In genomic region chr17:77266213-77266612, GRCh38 we compare ENCODE assay signal across 21 cellular contexts.
A peak's percentile ranks its signal among the peaks of the same experiment; 100 is the strongest.
DNase-seq lines count a peak whose midpoint lies in the region; ATAC-seq, FAIRE-seq and TF ChIP-seq lines count a peak whose summit lies in the region.
"Had no signal": no experiment of that assay in that cellular context is flagged by ENCODE, and none has a peak within 500 bp of the region (broad histone marks: within the 10 kb centered on the region; RNA-seq: fewer than 3 reads in every experiment).

No MANE protein-coding gene starts in this region.

- in situ Hi-C loops in ACHN (cut with HindIII; ENCODE audit: low pct_ligation_motif_present, low pct_unique_long_range_greater_than_20kb, low sequenced_read_pairs) = no loop called here

- no peak overlapping the region for H2AFZ ChIP-seq in KMS-11 (ENCODE audit: low read depth)

- ATAC-seq in A549 = peak; percentile 57 to 58; a peak in 5 of 6 replicates
- ATAC-seq in left lobe of liver = peak; percentile 19
- ATAC-seq in HG02623 (IDR thresholded peaks at IDR 0.05; ENCODE audit: unreplicated experiment) = no peak
- ATAC-seq: CD8-positive, alpha-beta T cell had no signal

- no peaks in the 10 kb centered on the region for H3K27me3 Mint-ChIP-seq in activated T-cell treated with anti-CD3 and anti-CD28 coated beads, Interleukin-2, amount 50 U/mL, for 24 hours

- H3K9me3 Mint-ChIP-seq in activated T-cell treated with anti-CD3 and anti-CD28 coated beads, Interleukin-2, amount 50 U/mL, for 24 hours = no peaks in the 10 kb centered on the region
- H3K9me3 Mint-ChIP-seq: CD8-positive, alpha-beta T cell had no signal

- H3K9me3 ChIP-seq in A549 (no peaks in the 10 kb centered on the region), stomach (no peaks in the 10 kb centered on the region)

- DNase-seq in A549 (ENCODE audit: low read depth in 1 of 2, low spot score in 1 of 2) (no peak), RWPE1 (ENCODE audit: low spot score) (no peak), left lobe of liver (ENCODE audit: low spot score) (no peak), stomach (no peak), ACHN (no peak)
- DNase-seq in activated T-cell treated with anti-CD3 and anti-CD28 coated beads, Interleukin-2, amount 50 U/mL, for 24 hours = no peak
- DNase-seq: C1 segment of cervical spinal cord; CD8-positive, alpha-beta T cell; DND-41; NCI-H1092 treated with DMSO at 0.1 percent for 48 hours; NCI-H1436 treated with DMSO at 0.1 percent for 48 hours; NCI-H1930; NCI-H345; NCI-H524; NCI-H774; SHP77 treated with DMSO at 0.1 percent for 48 hours had no signal

- intact Hi-C loops in stomach (cut with DNase I; ENCODE audit: low total_unique reads) = no loop called here

- H3K4me2 ChIP-seq in A549 (no peak overlapping the region), KMS-11 (peak overlapping the region; percentile 55; the same call in 1 of the 2 replicates)

- POLR2A ChIA-PET in A549 (lab: Yijun Ruan, JAX) = no interaction called here
- POLR2A ChIA-PET in RWPE1 (lab: Yijun Ruan, JAX; ENCODE audit: low non-redundant PET) = no interaction called here

- FAIRE-seq in A549 (lab: Jason Lieb, UNC) = no peak
- FAIRE-seq: GM12891 had no signal

- no peaks in the 10 kb centered on the region for H3K4me1 Mint-ChIP-seq in activated T-cell treated with anti-CD3 and anti-CD28 coated beads, Interleukin-2, amount 50 U/mL, for 24 hours (ENCODE audit: low read depth)

- H3K79me2 ChIP-seq in KMS-11 (ENCODE audit: insufficient read depth, low read depth) = no peaks in the 10 kb centered on the region

- no peak overlapping the region for H3K27ac Mint-ChIP-seq in activated T-cell treated with anti-CD3 and anti-CD28 coated beads, Interleukin-2, amount 50 U/mL, for 24 hours
- H3K27ac Mint-ChIP-seq: CD8-positive, alpha-beta T cell had no signal

- H3K27me3 ChIP-seq in KMS-11 (ENCODE audit: insufficient read depth, low read depth) (no peaks in the 10 kb centered on the region), stomach (no peaks in the 10 kb centered on the region)

- H3K4me1 ChIP-seq in A549 (no peaks in the 10 kb centered on the region), KMS-11 (ENCODE audit: low read depth, poor library complexity, severe bottlenecking) (peaks cover 29% of the 10 kb centered on the region), stomach (no peaks in the 10 kb centered on the region)

- CTCF ChIA-PET in A549 (lab: Yijun Ruan, JAX) (interaction anchor here (0.7 to 2.0 kb wide), 3 partner anchors 11 to 178 kb away, joined by 3 to 8 read pairs (median 4); no protein-coding TSS in a partner anchor), RWPE1 (lab: Yijun Ruan, JAX) (interaction anchor here (0.8 kb wide), 1 partner anchor 10 kb away, joined by 3 read pairs; no protein-coding TSS in a partner anchor)

- 68% methylated on average over 3 of the region's 4 CpGs for WGBS in A549 (ENCODE audit: missing lambda C conversion rate)
- WGBS in stomach, 5 donors = 81 to 90% (median 85%) methylated on average over 4 of the region's 4 CpGs

- H3K9ac ChIP-seq in KMS-11 = no peak overlapping the region

- H3K4me3 ChIP-seq in A549 (no peak overlapping the region), KMS-11 (IDR thresholded peaks at IDR 0.05; ENCODE audit: insufficient read depth, low read depth, low read length) (no peak overlapping the region), stomach (no peak overlapping the region)
- H3K4me3 ChIP-seq: SK-N-MC had no signal

- no peak overlapping the region for H3K4me3 Mint-ChIP-seq in activated T-cell treated with anti-CD3 and anti-CD28 coated beads, Interleukin-2, amount 50 U/mL, for 24 hours
- H3K4me3 Mint-ChIP-seq: CD8-positive, alpha-beta T cell had no signal

- H3K36me3 Mint-ChIP-seq in activated T-cell treated with anti-CD3 and anti-CD28 coated beads, Interleukin-2, amount 50 U/mL, for 24 hours (ENCODE audit: low read depth) = no peaks in the 10 kb centered on the region
- H3K36me3 Mint-ChIP-seq: CD8-positive, alpha-beta T cell had no signal

- no peaks in the 10 kb centered on the region for H4K20me1 ChIP-seq in KMS-11 (ENCODE audit: insufficient read depth)

- no peaks in the 10 kb centered on the region for H3K36me3 ChIP-seq in KMS-11 (ENCODE audit: insufficient read depth)
- no peaks in the 10 kb centered on the region for H3K36me3 ChIP-seq in stomach

- no peak for TF ChIP-seq EP300 in A549 (IDR thresholded peaks at IDR 0.05)
- no peak for TF ChIP-seq EP300 in stomach (IDR thresholded peaks at IDR 0.05)

- TF ChIP-seq CTCF in A549 (IDR thresholded peaks at IDR 0.05) = no peak
- TF ChIP-seq CTCF in KMS-11 (conservative IDR thresholded peaks at IDR 0.05; ENCODE audit: low read depth, low read length) = no peak
- TF ChIP-seq CTCF in RWPE1 (conservative IDR thresholded peaks at IDR 0.05; ENCODE audit: low read depth) = no peak
- no peak for TF ChIP-seq CTCF in stomach (IDR thresholded peaks at IDR 0.05)

- H3K27ac ChIP-seq in A549 (no peak overlapping the region), KMS-11 (no peak overlapping the region), RWPE1 (peak overlapping the region; percentile 18; the same call in 1 of the 2 replicates), stomach (no peak overlapping the region)
- H3K27ac ChIP-seq: 22Rv1, SK-N-MC had no signal

- TF ChIP-seq POLR2A in A549 (IDR thresholded peaks at IDR 0.05; ENCODE audit: low read length) (no peak), stomach (IDR thresholded peaks at IDR 0.05) (no peak)

- TF ChIP-seq RAD21 in A549 (conservative IDR thresholded peaks at IDR 0.05 in 1 of 2, IDR thresholded peaks at IDR 0.05 in 1 of 2) = no peak

TF ChIP-seq in A549, 52 proteins besides CTCF, POLR2A, EP300 and RAD21:
- no peak for TF ChIP-seq HDAC2 (IDR thresholded peaks at IDR 0.05)
- no peak for TF ChIP-seq EHF (CRISPR knock-in tag; IDR thresholded peaks at IDR 0.05)
- no peak for TF ChIP-seq GATA3 (IDR thresholded peaks at IDR 0.05; ENCODE audit: borderline replicate concordance)
- TF ChIP-seq HOXB5 (CRISPR knock-in tag; IDR thresholded peaks at IDR 0.05) = no peak
- no peak for TF ChIP-seq NPAS2 (CRISPR knock-in tag; IDR thresholded peaks at IDR 0.05; ENCODE audit: borderline replicate concordance)
- TF ChIP-seq PHF8 (IDR thresholded peaks at IDR 0.05; ENCODE audit: borderline replicate concordance, low read depth) = no peak
- no peak for TF ChIP-seq JUNB (IDR thresholded peaks at IDR 0.05)
- TF ChIP-seq ELK1 (IDR thresholded peaks at IDR 0.05; ENCODE audit: low read depth, low read length) = no peak
- no peak for TF ChIP-seq HOXB13 (CRISPR knock-in tag; IDR thresholded peaks at IDR 0.05; ENCODE audit: low read depth)
- no peak for TF ChIP-seq MYC (IDR thresholded peaks at IDR 0.05; ENCODE audit: borderline replicate concordance, low read length)
- TF ChIP-seq FOSL2 (IDR thresholded peaks at IDR 0.05) = no peak
- no peak for TF ChIP-seq FOSL2 (CRISPR knock-in tag; IDR thresholded peaks at IDR 0.05)
- TF ChIP-seq ZC3H11A (IDR thresholded peaks at IDR 0.05) = no peak
- TF ChIP-seq CBX2 (IDR thresholded peaks at IDR 0.05; ENCODE audit: borderline replicate concordance, low read depth) = no peak
- no peak for TF ChIP-seq KDM1A (IDR thresholded peaks at IDR 0.05; ENCODE audit: low read depth)
- TF ChIP-seq CEBPB (IDR thresholded peaks at IDR 0.05) = no peak
- no peak for TF ChIP-seq BHLHE40 (IDR thresholded peaks at IDR 0.05; ENCODE audit: low read depth, low read length)
- no peak for TF ChIP-seq ZSCAN20 (CRISPR knock-in tag; IDR thresholded peaks at IDR 0.05)
TF ChIP-seq in A549: peak in this region for 0.
